Comparison of ENCODE assay signal across 8 cellular contexts in the genomic region with DNA sequence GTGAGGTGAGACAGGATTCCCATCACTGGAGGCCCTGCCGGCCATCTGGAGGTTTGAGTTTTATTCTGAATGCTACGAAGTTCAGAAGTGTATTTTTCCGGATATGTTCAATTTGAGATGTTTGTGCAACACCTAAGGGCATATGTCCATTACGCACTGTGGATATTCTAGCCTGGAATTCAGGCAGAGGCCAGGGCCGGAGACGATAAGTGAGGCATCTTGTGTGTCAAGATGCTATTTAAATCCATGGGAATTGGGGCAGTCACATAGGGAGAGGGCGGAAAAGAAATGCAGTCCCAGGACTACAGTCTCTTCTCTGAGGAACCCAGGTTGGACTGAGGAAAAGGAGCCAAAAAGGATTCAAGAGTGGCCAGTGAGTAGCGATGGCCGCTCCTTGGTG. TPM values are rescaled to one million over a fixed set of nuclear protein-coding genes. Genes with fewer than 3 reads are reported as not detected.
DNase-seq lines count a peak whose midpoint lies in the region; ATAC-seq, FAIRE-seq and TF ChIP-seq lines count a peak whose summit lies in the region.

No MANE protein-coding gene starts in this region.

- H3K4me2 ChIP-seq in GM12878 (ENCODE audit: control insufficient read depth, insufficient read depth) = peak overlapping the region; percentile 81; the same call in 1 of the 2 replicates
- H3K4me2 ChIP-seq in mesenchymal stem cell (ENCODE audit: low read length, poor library complexity, severe bottlenecking) = peak overlapping the region; percentile 20

- no peak overlapping the region for H2AK5ac ChIP-seq in mesenchymal stem cell (ENCODE audit: low read length, severe bottlenecking)

- no peaks in the 10 kb centered on the region for H3K27me3 ChIP-seq in GM12878 (replicated peaks in 1 of 2; ENCODE audit: control insufficient read depth in 2 of 2, insufficient read depth in 2 of 2, low read length in 1 of 2)
- no peaks in the 10 kb centered on the region for H3K27me3 ChIP-seq in mesenchymal stem cell (ENCODE audit: control insufficient read depth in 1 of 2, insufficient read depth in 1 of 2, low read length in 2 of 2)
- no peaks in the 10 kb centered on the region for H3K27me3 ChIP-seq in H7 (ENCODE audit: control insufficient read depth, insufficient read depth, low read length)

- H3K9me3 ChIP-seq in GM12878 (replicated peaks; ENCODE audit: control insufficient read depth, insufficient read depth, low read length) (no peaks in the 10 kb centered on the region), mesenchymal stem cell (ENCODE audit: control insufficient read depth, low read length) (no peaks in the 10 kb centered on the region)

- H2AFZ ChIP-seq in GM12878 (ENCODE audit: control insufficient read depth, low read depth, low read length) = no peak overlapping the region
- no peak overlapping the region for H2AFZ ChIP-seq in mesenchymal stem cell (ENCODE audit: low read depth, low read length)

- H2BK120ac ChIP-seq in mesenchymal stem cell (ENCODE audit: low read depth, low read length) = no peak overlapping the region

- in situ Hi-C loops in GM12878 (cut with MboI) = no loop called here

- H3K4me1 ChIP-seq in GM12878 (ENCODE audit: control insufficient read depth, insufficient read depth, low read length) (peaks cover 5% of the 10 kb centered on the region; the same call in 1 of the 2 replicates), mesenchymal stem cell (ENCODE audit: control insufficient read depth, insufficient read depth, low read depth, low read length) (peaks cover 7% of the 10 kb centered on the region)

- POLR2A ChIA-PET in GM12878 (lab: Charles Lee) = interaction anchor here (2.4 kb wide), 1 partner anchor 78 kb away, joined by 17 read pairs; a partner anchor contains a TSS

- H3K23ac ChIP-seq in mesenchymal stem cell (ENCODE audit: low read length in 2 of 2) = no peak overlapping the region

- H4K8ac ChIP-seq in mesenchymal stem cell (ENCODE audit: low read length) = no peak overlapping the region

- no peak overlapping the region for H3K18ac ChIP-seq in mesenchymal stem cell (ENCODE audit: low read depth in 1 of 2, low read length in 2 of 2)

- H3K36me3 ChIP-seq in GM12878 (ENCODE audit: control insufficient read depth in 2 of 2, insufficient read depth in 2 of 2, low read length in 1 of 2) = peaks cover 0 to 3% of the 10 kb centered on the region in 2 experiments; a peak in 1 of 4 replicates
- peaks cover 0 to 7% of the 10 kb centered on the region in 2 experiments for H3K36me3 ChIP-seq in mesenchymal stem cell (ENCODE audit: control insufficient read depth in 1 of 2, insufficient read depth in 2 of 2, low read depth in 1 of 2, low read length in 2 of 2)
- H3K36me3 ChIP-seq in H7 (replicated peaks; ENCODE audit: control insufficient read depth, insufficient read depth, low read length) = no peaks in the 10 kb centered on the region; the same call in 1 of the 2 replicates

- no peak for FAIRE-seq in GM12878 (lab: Jason Lieb, UNC)

- no peak overlapping the region for H2BK5ac ChIP-seq in mesenchymal stem cell (ENCODE audit: low read depth, low read length, poor library complexity, severe bottlenecking)

- H3K4ac ChIP-seq in mesenchymal stem cell (ENCODE audit: low read depth in 1 of 2, low read length in 2 of 2) = no peak overlapping the region

- TF ChIP-seq CTCF in AG10803 (conservative IDR thresholded peaks at IDR 0.05; ENCODE audit: low read length) = no peak
- no peak for TF ChIP-seq CTCF in HFF-Myc (IDR thresholded peaks at IDR 0.05; ENCODE audit: low read depth, low read length, missing control alignments)
- no peak for TF ChIP-seq CTCF in GM12878 (IDR thresholded peaks at IDR 0.05 in 2 of 3, conservative IDR thresholded peaks at IDR 0.05 in 1 of 3; ENCODE audit: control insufficient read depth in 2 of 3, extremely low read depth in 1 of 3, insufficient read depth in 1 of 3, low read depth in 3 of 3, low read length in 3 of 3)

- H3K79me1 ChIP-seq in mesenchymal stem cell (replicated peaks; ENCODE audit: low read length, poor library complexity, severe bottlenecking) = peaks cover 22% of the 10 kb centered on the region

- no peak for TF ChIP-seq POLR2A in GM12878 (IDR thresholded peaks at IDR 0.05; ENCODE audit: low read depth, low read length)

- intact Hi-C loops in GM12878 (cut with micrococcal nuclease; ENCODE audit: unreplicated experiment) = loop anchor here (5.0 kb wide), 1 partner anchor 39 kb away; a partner anchor contains a TSS

- no TSS peak for BruUV-seq in GM12878 (replicated peaks; lab: Mats Ljungman, UMichigan)

- H2BK15ac ChIP-seq in mesenchymal stem cell (ENCODE audit: low read depth, poor library complexity, severe bottlenecking) = no peak overlapping the region

- 97% methylated on average over 9 of the region's 9 CpGs for WGBS in GM12878 (ENCODE audit: insufficient coverage, insufficient replicate concordance, low lambda C conversion rate, missing lambda C conversion rate)
- WGBS in mesenchymal stem cell = 98% methylated on average over 9 of the region's 9 CpGs

- H3K4me3 ChIP-seq in AG10803 (ENCODE audit: low read length) (peak overlapping the region; percentile 90), HFF-Myc (replicated peaks; ENCODE audit: low read depth, low read length) (peak overlapping the region; percentile 79), GM12878 (no peak overlapping the region), mesenchymal stem cell (ENCODE audit: insufficient read depth in 1 of 2, low read depth in 1 of 2, low read length in 2 of 2) (peak overlapping the region in 1 of 2 experiments; percentile 92), H7 (ENCODE audit: insufficient read depth, low read depth, low read length) (no peak overlapping the region)

- peaks cover 52% of the 10 kb centered on the region for H3K79me2 ChIP-seq in GM12878 (ENCODE audit: control insufficient read depth, insufficient read depth, low read length)

- no peak for TF ChIP-seq EP300 in GM12878 (IDR thresholded peaks at IDR 0.05; ENCODE audit: borderline replicate concordance in 1 of 2, control insufficient read depth in 1 of 2, low read depth in 2 of 2, low read length in 2 of 2)

- SMC1A ChIA-PET in GM12878 (lab: Charles Lee; ENCODE audit: uncharacterized antibody, unreplicated experiment) = interaction anchor here (1.7 to 5.2 kb wide), 2 partner anchors 13 to 93 kb away, joined by 5 to 19 read pairs; no protein-coding TSS in a partner anchor

- H3K9ac ChIP-seq in GM12878 (ENCODE audit: control insufficient read depth, insufficient read depth, low read length) = peak overlapping the region; percentile 83
- H3K9ac ChIP-seq in mesenchymal stem cell (ENCODE audit: low read length) = peak overlapping the region; percentile 99

- H2BK12ac ChIP-seq in mesenchymal stem cell (ENCODE audit: low read length in 2 of 2) = no peak overlapping the region

- no peak overlapping the region for H3K27ac ChIP-seq in GM12878 (ENCODE audit: control insufficient read depth, insufficient read depth)
- H3K27ac ChIP-seq in mesenchymal stem cell (ENCODE audit: low read length, poor library complexity, severe bottlenecking) = no peak overlapping the region

- RAD21 ChIA-PET in GM12878 (lab: Charles Lee; ENCODE audit: unreplicated experiment) = interaction anchor here (1.5 to 2.8 kb wide), 2 partner anchors 39 to 95 kb away, joined by 4 to 24 read pairs; a partner anchor contains a TSS

- H3K14ac ChIP-seq in mesenchymal stem cell (ENCODE audit: low read length in 2 of 2) = no peak overlapping the region

- DNase-seq in AG10803 (ENCODE audit: low read depth) (no peak), HFF-Myc (ENCODE audit: extremely low read depth, low read depth) (no peak), GM12878 (ENCODE audit: low read depth, low spot score) (no peak), mesenchymal stem cell (no peak), NCI-H2227 treated with DMSO at 0.1 percent for 48 hours (lab: John Stamatoyannopoulos, UW) (no peak), NCI-H82 (lab: John Stamatoyannopoulos, UW) (no peak), H7 (no peak), NOMO-1 treated with DMSO at 0.1 percent for 48 hours (lab: John Stamatoyannopoulos, UW; ENCODE audit: unreplicated experiment) (no peak)

- no peak overlapping the region for H4K91ac ChIP-seq in mesenchymal stem cell (ENCODE audit: low read length)

- no peak for TF ChIP-seq RAD21 in GM12878 (IDR thresholded peaks at IDR 0.05; ENCODE audit: insufficient read depth, low read depth, low read length)

- CTCF ChIA-PET in GM12878 (lab: Yijun Ruan, JAX) = interaction anchor here (1.5 to 3.1 kb wide), 4 partner anchors 39 to 95 kb away, joined by 5 to 13 read pairs (median 6); a partner anchor contains a TSS

- H4K20me1 ChIP-seq in GM12878 (ENCODE audit: control insufficient read depth, insufficient read depth) = no peaks in the 10 kb centered on the region

- no peak for ATAC-seq in GM12878

RNA-seq across cellular contexts. Expression of a gene that starts 1.9 kb away (rescaled TPM):
- total RNA-seq in GM12878 (2013; cell fraction: nucleolus; rRNA removed) = 50.3 and 53.7 TPM in 2 replicates
- total RNA-seq in GM12878 (2014; rRNA removed) (24.3 and 27.6 TPM in 2 replicates), GM12878 (2014; rRNA removed; fragmentation: Illumina TruSeq; extraction: Trizol) (32.3 and 32.6 TPM in 2 replicates), GM12878 (2021) (25.8 and 26.9 TPM in 2 replicates)
- polyA plus RNA-seq in GM12878 (2011; ENCODE audit: low read depth) = 10.0 TPM
- polyA plus RNA-seq in GM12878 (2011; rRNA removed) (26.1 and 43.4 TPM in 2 replicates), GM12878 (2014; fragmentation: Illumina TruSeq; extraction: Trizol) (41.1 and 45.0 TPM in 2 replicates), GM12878 (2014; fragmentation: Nextera tagmentation; extraction: Ambion mirVana) (10 to 100 TPM; 26.5 to 40.3 TPM), GM12878 (2014; rRNA removed) (17.9 and 27.4 TPM in 2 replicates), GM12878 (2016; fragmentation: Nextera tagmentation; extraction: Ambion mirVana) (10 to 100 TPM; 33.7 to 36.4 TPM)
- polyA plus RNA-seq in GM12878 (2011; cell fraction: cytosol; rRNA removed) = 10.1 and 15.2 TPM in 2 replicates
- 12.7 and 16.4 TPM in 2 replicates for polyA plus RNA-seq in GM12878 (2011; cell fraction: nucleus; rRNA removed)
- 11.1 and 13.8 TPM in 2 replicates for polyA plus RNA-seq in GM12878 (2012)
- polyA minus RNA-seq in GM12878 (2011; rRNA and poly(A)+ RNA removed) = 16.2 and 29.9 TPM in 2 replicates
- 11.0 and 14.3 TPM in 2 replicates for polyA minus RNA-seq in GM12878 (2011; cell fraction: cytosol; rRNA and poly(A)+ RNA removed)
- polyA minus RNA-seq in GM12878 (2011; cell fraction: nucleus; rRNA and poly(A)+ RNA removed) = 9.2 and 16.4 TPM in 2 replicates
- 7.4 TPM for polyA plus RNA-seq in mesenchymal stem cell (2013, experiment 1 of 2)
- polyA plus RNA-seq in mesenchymal stem cell (2013, experiment 2 of 2) = 8.9 TPM
- 26.8 and 27.6 TPM in 2 replicates for total RNA-seq in H7 (2014; rRNA removed; shearing (Covaris generic))

RNA-seq across cellular contexts. Expression of a gene that starts 38.7 kb away (rescaled TPM):
- 12.4 and 14.7 TPM in 2 replicates for total RNA-seq in GM12878 (2013; cell fraction: nucleolus; rRNA removed)
- total RNA-seq in GM12878 (2014; rRNA removed) (28.0 and 30.9 TPM in 2 replicates), GM12878 (2014; rRNA removed; fragmentation: Illumina TruSeq; extraction: Trizol) (32.9 and 35.5 TPM in 2 replicates), GM12878 (2021) (24.5 and 26.6 TPM in 2 replicates)
- 12.9 TPM for polyA plus RNA-seq in GM12878 (2011; ENCODE audit: low read depth)
- polyA plus RNA-seq in GM12878 (2011; rRNA removed) (33.1 and 50.3 TPM in 2 replicates), GM12878 (2014; fragmentation: Illumina TruSeq; extraction: Trizol) (31.3 and 34.6 TPM in 2 replicates), GM12878 (2014; fragmentation: Nextera tagmentation; extraction: Ambion mirVana) (10 to 100 TPM; 44.1 to 46.4 TPM), GM12878 (2014; rRNA removed) (27.3 and 32.3 TPM in 2 replicates), GM12878 (2016; fragmentation: Nextera tagmentation; extraction: Ambion mirVana) (10 to 100 TPM; 53.1 to 56.1 TPM)
- polyA plus RNA-seq in GM12878 (2011; cell fraction: cytosol; rRNA removed) = 11.7 and 13.7 TPM in 2 replicates
- polyA plus RNA-seq in GM12878 (2011; cell fraction: nucleus; rRNA removed) = 22.9 and 25.2 TPM in 2 replicates
- 15.4 and 15.5 TPM in 2 replicates for polyA plus RNA-seq in GM12878 (2012)
- polyA minus RNA-seq in GM12878 (2011; rRNA and poly(A)+ RNA removed) = 8.8 and 12.3 TPM in 2 replicates
- 3.9 and 7.0 TPM in 2 replicates for polyA minus RNA-seq in GM12878 (2011; cell fraction: cytosol; rRNA and poly(A)+ RNA removed)
- polyA minus RNA-seq in GM12878 (2011; cell fraction: nucleus; rRNA and poly(A)+ RNA removed) = 5.2 and 6.4 TPM in 2 replicates
- 11.4 TPM for polyA plus RNA-seq in mesenchymal stem cell (2013, experiment 1 of 2)
- 11.7 TPM for polyA plus RNA-seq in mesenchymal stem cell (2013, experiment 2 of 2)
- 18.5 and 24.0 TPM in 2 replicates for total RNA-seq in H7 (2014; rRNA removed; shearing (Covaris generic))

RNA-seq across cellular contexts. Expression of a gene that starts 38.7 kb away (rescaled TPM):
- 34.4 and 35.8 TPM in 2 replicates for total RNA-seq in GM12878 (2013; cell fraction: nucleolus; rRNA removed)
- total RNA-seq in GM12878 (2014; rRNA removed) (22.8 and 27.9 TPM in 2 replicates), GM12878 (2014; rRNA removed; fragmentation: Illumina TruSeq; extraction: Trizol) (19.3 and 19.7 TPM in 2 replicates), GM12878 (2021) (20.1 and 20.6 TPM in 2 replicates)
- 7.0 TPM for polyA plus RNA-seq in GM12878 (2011; ENCODE audit: low read depth)
- polyA plus RNA-seq in GM12878 (2011; rRNA removed) (13.5 and 15.5 TPM in 2 replicates), GM12878 (2014; fragmentation: Illumina TruSeq; extraction: Trizol) (18.9 and 19.3 TPM in 2 replicates), GM12878 (2014; fragmentation: Nextera tagmentation; extraction: Ambion mirVana) (1 to 10 TPM; 3.5 to 4.5 TPM), GM12878 (2014; rRNA removed) (13.5 and 14.0 TPM in 2 replicates), GM12878 (2016; fragmentation: Nextera tagmentation; extraction: Ambion mirVana) (10 to 100 TPM; 17.8 to 19.1 TPM)
- 8.0 and 9.5 TPM in 2 replicates for polyA plus RNA-seq in GM12878 (2011; cell fraction: cytosol; rRNA removed)
- polyA plus RNA-seq in GM12878 (2011; cell fraction: nucleus; rRNA removed) = 9.2 and 11.5 TPM in 2 replicates
- polyA plus RNA-seq in GM12878 (2012) = 7.7 and 8.2 TPM in 2 replicates
- polyA minus RNA-seq in GM12878 (2011; rRNA and poly(A)+ RNA removed) = 24.8 and 25.1 TPM in 2 replicates
- 11.2 and 13.0 TPM in 2 replicates for polyA minus RNA-seq in GM12878 (2011; cell fraction: cytosol; rRNA and poly(A)+ RNA removed)
- 19.0 and 33.1 TPM in 2 replicates for polyA minus RNA-seq in GM12878 (2011; cell fraction: nucleus; rRNA and poly(A)+ RNA removed)
- polyA plus RNA-seq in mesenchymal stem cell (2013, experiment 1 of 2) = 9.5 TPM
- 9.3 TPM for polyA plus RNA-seq in mesenchymal stem cell (2013, experiment 2 of 2)
- total RNA-seq in H7 (2014; rRNA removed; shearing (Covaris generic)) = 17.4 and 23.7 TPM in 2 replicates

RNA-seq across cellular contexts. Expression of a gene that starts 38.9 kb away (rescaled TPM):
- 0.56 and 1.9 TPM in 2 replicates for total RNA-seq in GM12878 (2013; cell fraction: nucleolus; rRNA removed)
- 0.98 and 1.9 TPM in 2 replicates for total RNA-seq in GM12878 (2014; rRNA removed)
- 1.0 and 1.2 TPM in 2 replicates for total RNA-seq in GM12878 (2014; rRNA removed; fragmentation: Illumina TruSeq; extraction: Trizol)
- 0.43 and 1.0 TPM in 2 replicates for total RNA-seq in GM12878 (2021)
- 2.2 TPM for polyA plus RNA-seq in GM12878 (2011; ENCODE audit: low read depth)
- polyA plus RNA-seq in GM12878 (2011; rRNA removed) = 0.81 TPM in 2 replicates
- 0.31 and 0.32 TPM in 2 replicates for polyA plus RNA-seq in GM12878 (2011; cell fraction: cytosol; rRNA removed)
- polyA plus RNA-seq in GM12878 (2011; cell fraction: nucleus; rRNA removed) = 0.66 TPM in 1 of 2 replicates, not detected in the other
- polyA plus RNA-seq in GM12878 (2012) = 0.94 and 1.3 TPM in 2 replicates
- 0.73 and 2.3 TPM in 2 replicates for polyA plus RNA-seq in GM12878 (2014; fragmentation: Illumina TruSeq; extraction: Trizol)
- under 1 TPM; 0.08 to 0.29 TPM for polyA plus RNA-seq in GM12878 (2014; fragmentation: Nextera tagmentation; extraction: Ambion mirVana)
- 1.2 and 2.7 TPM in 2 replicates for polyA plus RNA-seq in GM12878 (2014; rRNA removed)
- under 1 TPM; 0.48 to 0.54 TPM for polyA plus RNA-seq in GM12878 (2016; fragmentation: Nextera tagmentation; extraction: Ambion mirVana)
- not detected in 2 replicates for polyA minus RNA-seq in GM12878 (2011; rRNA and poly(A)+ RNA removed)
- polyA minus RNA-seq in GM12878 (2011; cell fraction: cytosol; rRNA and poly(A)+ RNA removed) = not detected in 2 replicates
- not detected in 2 replicates for polyA minus RNA-seq in GM12878 (2011; cell fraction: nucleus; rRNA and poly(A)+ RNA removed)
- 0.99 TPM for polyA plus RNA-seq in mesenchymal stem cell (2013, experiment 1 of 2)
- polyA plus RNA-seq in mesenchymal stem cell (2013, experiment 2 of 2) = 0.89 TPM
- total RNA-seq in H7 (2014; rRNA removed; shearing (Covaris generic)) = 0.28 and 2.8 TPM in 2 replicates

Comparison
In these comparisons a context has a peak if more than half of its experiments do, and no peak if none do; other contexts are left out.
1. H3K4me3 ChIP-seq: peak in AG10803 (single experiment) and HFF-Myc (single experiment); none in GM12878 (single experiment) and H7 (single experiment).